ENCODE assay signal across 8 cellular contexts in genomic region chr16:75433732-75434413, GRCh38. TPM values are rescaled to one million over a fixed set of nuclear protein-coding genes. Genes with fewer than 3 reads are reported as not detected.
A peak's percentile ranks its signal among the peaks of the same experiment; 100 is the strongest.
DNase-seq lines count a peak whose midpoint lies in the region; ATAC-seq and TF ChIP-seq lines count a peak whose summit lies in the region.

No MANE protein-coding gene starts in this region.

- H3K27me3 ChIP-seq in parathyroid adenoma (ENCODE audit: control insufficient read depth, insufficient read depth, low read length) = no peaks in the 10 kb centered on the region

- intact Hi-C loops in left cardiac atrium (cut with DNase I) = no loop called here

- H3K27ac ChIP-seq in adipose tissue (ENCODE audit: low read depth, low read length) (peak overlapping the region; percentile 7), parathyroid adenoma (peak overlapping the region; percentile 79)

- no peaks in the 10 kb centered on the region for H3K9me3 ChIP-seq in parathyroid adenoma (ENCODE audit: control insufficient read depth, low read length)

- no peaks in the 10 kb centered on the region for H3K36me3 ChIP-seq in parathyroid adenoma (ENCODE audit: control insufficient read depth, insufficient read depth, low read length)

- ATAC-seq in GM19467 (IDR thresholded peaks at IDR 0.05; ENCODE audit: unreplicated experiment) (peak; percentile 59), HG03521 (IDR thresholded peaks at IDR 0.05; ENCODE audit: unreplicated experiment) (peak; percentile 59), left cardiac atrium (peak; percentile 75 to 82)

- 1 to 7% (median 4%) methylated on average over 32 of the region's 32 CpGs for WGBS in adipose tissue, 3 donors

- peak overlapping the region; percentile 96 for H3K4me3 ChIP-seq in parathyroid adenoma (ENCODE audit: low read depth, low read length)

- peak overlapping the region; percentile 96 for H2AFZ ChIP-seq in parathyroid adenoma

- peaks cover 14% of the 10 kb centered on the region for H3K79me2 ChIP-seq in parathyroid adenoma

- DNase-seq in Daoy (ENCODE audit: low read depth) = peak; percentile 85
- peak; percentile 86 for DNase-seq in NCI-H82 treated with DMSO at 0.1 percent for 48 hours (lab: John Stamatoyannopoulos, UW; ENCODE audit: unreplicated experiment)
- DNase-seq in left cardiac atrium = no peak
- no peak for DNase-seq in NCI-H1048 (lab: John Stamatoyannopoulos, UW)

- no peak overlapping the region for H3K9ac ChIP-seq in parathyroid adenoma

- H3K4me2 ChIP-seq in parathyroid adenoma (ENCODE audit: low read length) = peak overlapping the region; percentile 98

- no peak for TF ChIP-seq CTCF in parathyroid adenoma (IDR thresholded peaks at IDR 0.05)

- H3K4me1 ChIP-seq in parathyroid adenoma = no peaks in the 10 kb centered on the region

RNA-seq across cellular contexts. Expression of gene CFDP1, which starts 0.6 kb away (rescaled TPM):
- 40.6 and 41.9 TPM in 2 replicates for total RNA-seq in Daoy (2014; rRNA removed; shearing (Covaris generic))
- polyA plus RNA-seq in adipose tissue = 100 to 1,000 TPM in 1 of 3 donors, 10 to 100 TPM in 2; 40.9 to 113 (median 45.5) TPM
- 10 to 100 TPM; 31.3 to 32.7 TPM for total RNA-seq in left cardiac atrium

RNA-seq across cellular contexts. Expression of gene TMEM170A, which starts 30.6 kb away (rescaled TPM):
- 13.1 and 29.1 TPM in 2 replicates for total RNA-seq in Daoy (2014; rRNA removed; shearing (Covaris generic))
- 10 to 100 TPM in 1 of 3 donors, 1 to 10 TPM in 2; 3.3 to 10.7 (median 6.6) TPM for polyA plus RNA-seq in adipose tissue
- 10 to 100 TPM in 1 of 2 donors, 1 to 10 TPM in 1; 10.0 to 12.2 TPM for total RNA-seq in left cardiac atrium

Comparison
In these comparisons a context has a peak if more than half of its experiments do, and no peak if none do; other contexts are left out.
1. DNase-seq: peak in Daoy (single experiment) and NCI-H82 treated with DMSO at 0.1 percent for 48 hours (single experiment); none in left cardiac atrium (single experiment) and NCI-H1048 (single experiment).
2. Peak in every context shown above with its lines, with median percentiles within 50 percentile points of each other: ATAC-seq.